ENCODE assay signal across 18 cellular contexts in genomic region chr15:80240261-80240660, GRCh38. TPM values are rescaled to one million over a fixed set of nuclear protein-coding genes. Genes with fewer than 3 reads are reported as not detected.
"Had no signal": no experiment of that assay in that cellular context is flagged by ENCODE, and none has a peak within 500 bp of the region (broad histone marks: within the 10 kb centered on the region; RNA-seq: fewer than 3 reads in every experiment).

No MANE protein-coding gene starts in this region.

- ATAC-seq: heart right ventricle; mucosa of descending colon; naive thymus-derived CD8-positive, alpha-beta T cell; right lobe of liver; stimulated activated memory B cell treated with anti-CD40 and anti-IgM and Interleukin-4, amounts not matched to agents 10 μg/mL and 1 μg/mL and 100 μg/mL, for 72 hours had no signal

- H3K9me3 ChIP-seq: heart right ventricle, mucosa of descending colon, ovary, right lobe of liver, tibial artery, upper lobe of left lung, uterus had no signal

- DNase-seq: cortex of kidney; effector CD8-positive, alpha-beta T cell; heart right ventricle; kidney glomerular epithelial cell; mucosa of descending colon; naive thymus-derived CD8-positive, alpha-beta T cell; ovary; retina; right lobe of liver; stimulated activated CD4-positive, alpha-beta T cell treated with anti-CD3 and anti-CD28 coated beads, Interleukin-1b, Interleukin-23, amount 100 ng/mL, for 48 hours; stimulated activated CD4-positive, alpha-beta T cell treated with anti-CD3 and anti-CD28 coated beads, Interleukin-4, amount 100 ng/mL, for 24 hours; tibial artery; upper lobe of left lung; uterus had no signal

- H3K4me1 ChIP-seq: tibial artery, upper lobe of left lung, uterus had no signal

- H3K27ac ChIP-seq: dorsolateral prefrontal cortex, heart right ventricle, ovary, tibial artery, upper lobe of left lung, uterus had no signal

- H3K27me3 ChIP-seq: ovary, right lobe of liver, upper lobe of left lung, uterus had no signal

- H3K36me3 ChIP-seq: heart right ventricle, ovary, right lobe of liver, tibial artery, upper lobe of left lung, uterus had no signal

- H3K4me3 ChIP-seq: dorsolateral prefrontal cortex, heart right ventricle, mucosa of descending colon, ovary, right lobe of liver, tibial artery, upper lobe of left lung, uterus had no signal

RNA-seq across cellular contexts. Expression of gene CTXND1, which starts 11.8 kb away (rescaled TPM):
- total RNA-seq: lung microvascular endothelial cell; mesenteric fat pad; naive thymus-derived CD8-positive, alpha-beta T cell had no signal
